Comparison of ENCODE assay signal across 8 cellular contexts in genomic region chr3:129305592-129306091, GRCh38. TPM values are rescaled to one million over a fixed set of nuclear protein-coding genes. Genes with fewer than 3 reads are reported as not detected.
DNase-seq lines count a peak whose midpoint lies in the region; ATAC-seq and TF ChIP-seq lines count a peak whose summit lies in the region.

No MANE protein-coding gene starts in this region.

- H3K36me3 ChIP-seq in osteoblast (ENCODE audit: insufficient read depth, low read length) = peaks cover 17% of the 10 kb centered on the region

- DNase-seq in ELF-1 (ENCODE audit: low read depth, low spot score) = peak; percentile 99
- DNase-seq in activated naive CD4-positive, alpha-beta T cell treated with anti-CD3 and anti-CD28 coated beads, Interleukin-2, amount 50 U/mL, for 16 hours = peak; percentile 30
- peak; percentile 89 for DNase-seq in Right ventricle myocardium superior
- DNase-seq in osteoblast (ENCODE audit: insufficient read length, low spot score, missing footprints) = peak; percentile 95
- DNase-seq in DMS79 (lab: John Stamatoyannopoulos, UW) = no peak
- no peak for DNase-seq in RKO (ENCODE audit: low spot score)

- H3K4me1 ChIP-seq in osteoblast (ENCODE audit: insufficient read depth, low read length) = peaks cover 9% of the 10 kb centered on the region

- no peaks in the 10 kb centered on the region for H3K79me2 ChIP-seq in osteoblast (ENCODE audit: insufficient read depth, low read length)

- H4K20me1 ChIP-seq in osteoblast (ENCODE audit: insufficient read depth, low read length) = no peaks in the 10 kb centered on the region

- intact Hi-C loops in Right ventricle myocardium superior (cut with DNase I) = no loop called here

- H3K27ac ChIP-seq in osteoblast (ENCODE audit: low read depth, low read length) = peak overlapping the region; percentile 57

- peak overlapping the region; percentile 84 for H2AFZ ChIP-seq in osteoblast (ENCODE audit: low read length)

- H3K4me2 ChIP-seq in osteoblast (ENCODE audit: insufficient read depth, low read length) = peak overlapping the region; percentile 69

- TF ChIP-seq CTCF in osteoblast (IDR thresholded peaks at IDR 0.05; ENCODE audit: extremely low read depth, low read depth, low read length) = no peak

- no peaks in the 10 kb centered on the region for H3K27me3 ChIP-seq in osteoblast (ENCODE audit: insufficient read depth, low read length)

- H3K9me3 ChIP-seq in osteoblast (ENCODE audit: low read depth, low read length) = no peaks in the 10 kb centered on the region

- ATAC-seq in HG03442 (IDR thresholded peaks at IDR 0.05; ENCODE audit: unreplicated experiment) = peak; percentile 37
- peak; percentile 86 for ATAC-seq in Right ventricle myocardium superior (ENCODE audit: poor library complexity)
- no peak for ATAC-seq in HG03095 (IDR thresholded peaks at IDR 0.05; ENCODE audit: unreplicated experiment)

- H3K4me3 ChIP-seq in osteoblast (ENCODE audit: insufficient read depth, low read length) = peak overlapping the region; percentile 56

RNA-seq across cellular contexts. Expression of gene HMCES, which starts 27.0 kb away (rescaled TPM):
- total RNA-seq in Right ventricle myocardium superior = 42.7 TPM
- 10.5 and 11.8 TPM in 2 replicates for total RNA-seq in osteoblast

RNA-seq across cellular contexts. Expression of gene COPG1, which starts 56.2 kb away (rescaled TPM):
- total RNA-seq in Right ventricle myocardium superior = 80.6 TPM
- total RNA-seq in osteoblast = 297 and 305 TPM in 2 replicates

Comparison
In these comparisons a context has a peak if more than half of its experiments do, and no peak if none do; other contexts are left out.
1. DNase-seq: peak in ELF-1 (single experiment), activated naive CD4-positive, alpha-beta T cell treated with anti-CD3 and anti-CD28 coated beads, Interleukin-2, amount 50 U/mL, for 16 hours (single experiment), Right ventricle myocardium superior (single experiment) and osteoblast (single experiment); none in DMS79 (single experiment) and RKO (single experiment).